8 cellular contexts compared by ENCODE assay signal in the genomic region with DNA sequence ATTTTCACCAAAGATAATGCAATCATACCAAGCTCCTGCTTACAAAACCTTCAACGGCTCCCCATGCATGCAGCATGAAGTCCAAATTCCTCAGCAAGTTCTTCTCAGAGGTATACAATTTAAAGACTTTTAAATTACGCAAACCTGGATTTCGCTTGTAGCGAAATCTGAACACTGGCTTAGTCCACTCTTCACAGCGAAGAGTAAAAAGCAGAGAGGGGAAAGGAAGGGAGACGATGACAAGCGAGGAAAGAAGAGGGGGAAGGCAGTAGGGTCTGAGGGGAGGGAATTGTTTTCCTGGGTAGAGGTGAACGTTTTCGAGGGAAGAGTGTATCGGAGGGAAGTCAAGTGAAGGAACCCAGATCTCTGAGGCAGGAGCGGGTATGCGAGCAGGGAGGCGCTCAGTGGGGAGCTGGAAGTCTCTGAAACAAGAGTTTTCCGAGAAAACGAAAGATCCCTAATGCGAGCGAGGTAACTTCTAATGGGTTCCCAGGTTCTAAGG. TPM values are rescaled to one million over a fixed set of nuclear protein-coding genes. Genes with fewer than 3 reads are reported as not detected.
DNase-seq lines count a peak whose midpoint lies in the region; ATAC-seq, FAIRE-seq and TF ChIP-seq lines count a peak whose summit lies in the region.

No MANE protein-coding gene starts in this region.

- H3K27me3 ChIP-seq in keratinocyte (ENCODE audit: control insufficient read depth, extremely low read depth, insufficient read depth, low read length) (no peaks in the 10 kb centered on the region), thyroid gland (no peaks in the 10 kb centered on the region)

- H3K4me3 ChIP-seq in astrocyte of the spinal cord (ENCODE audit: low read depth, low read length) (peak overlapping the region; percentile 80), keratinocyte (ENCODE audit: control insufficient read depth in 2 of 3, extremely low read depth in 1 of 3, insufficient read depth in 2 of 3, low read depth in 1 of 3, low read length in 3 of 3) (peak overlapping the region; percentile 80 to 89 (median 81)), thyroid gland (replicated peaks in 1 of 3) (peak overlapping the region; percentile 63 to 71 (median 70))

- 2 to 3% methylated on average over 17 of the region's 17 CpGs for WGBS in thyroid gland, 2 donors

- H3K79me2 ChIP-seq in keratinocyte (ENCODE audit: control insufficient read depth, insufficient read depth, low read length), result no peaks in the 10 kb centered on the region

- FAIRE-seq in keratinocyte (lab: Jason Lieb, UNC) (no peak), HTR-8/SVneo (lab: Jason Lieb, UNC) (no peak)

- intact Hi-C loops in thyroid gland (cut with DNase I), result loop anchor here (5.0 kb wide), 1 partner anchor 188 kb away; no protein-coding TSS in a partner anchor

- peak overlapping the region; percentile 94 for H2AFZ ChIP-seq in keratinocyte (ENCODE audit: control insufficient read depth, low read length)

- H3K27ac ChIP-seq in keratinocyte (ENCODE audit: control insufficient read depth, insufficient read depth, low read length) (peak overlapping the region; percentile 68), thyroid gland (peak overlapping the region in 2 of 3 donors; percentile 58 to 73)

- peak overlapping the region; percentile 77 for H3K9ac ChIP-seq in keratinocyte (ENCODE audit: control insufficient read depth, extremely low read depth, insufficient read depth, low read length)

- H3K9me1 ChIP-seq in keratinocyte (ENCODE audit: control insufficient read depth, extremely low read depth, insufficient read depth, low read length), result no peaks in the 10 kb centered on the region

- DNase-seq in DMS53 (lab: John Stamatoyannopoulos, UW) (peak; percentile 61), DMS53 treated with DMSO at 0.1 percent for 48 hours (lab: John Stamatoyannopoulos, UW; ENCODE audit: unreplicated experiment) (no peak), astrocyte of the spinal cord (ENCODE audit: low read depth, low spot score) (peak; percentile 39), keratinocyte (ENCODE audit: low read depth, low spot score) (no peak), thyroid gland (peak in 1 of 2 donors; percentile 12), NCI-H187 treated with DMSO at 0.1 percent for 48 hours (lab: John Stamatoyannopoulos, UW) (no peak), HTR-8/SVneo (ENCODE audit: insufficient read length, low spot score) (no peak)

- H3K9me3 ChIP-seq in keratinocyte (ENCODE audit: control insufficient read depth, low read depth, low read length) (no peaks in the 10 kb centered on the region), thyroid gland (no peaks in the 10 kb centered on the region)

- H3K36me3 ChIP-seq in keratinocyte (ENCODE audit: control insufficient read depth in 2 of 2, extremely low read depth in 1 of 2, insufficient read depth in 2 of 2, low read length in 2 of 2) (no peaks in the 10 kb centered on the region), thyroid gland (no peaks in the 10 kb centered on the region)

- no peaks in the 10 kb centered on the region for H4K20me1 ChIP-seq in keratinocyte (ENCODE audit: control insufficient read depth, extremely low read depth, insufficient read depth, low read length)

- in situ Hi-C loops in astrocyte of the spinal cord (cut with HindIII; ENCODE audit: low sequenced_read_pairs), result no loop called here

- no peak for TF ChIP-seq POLR2A in thyroid gland (IDR thresholded peaks at IDR 0.05)

- dilution Hi-C loops in keratinocyte (cut with MboI; ENCODE audit: extremely low pct_ligation_motif_present, low sequenced_read_pairs), result no loop called here

- TF ChIP-seq CTCF in astrocyte of the spinal cord (IDR thresholded peaks at IDR 0.05; ENCODE audit: low read depth, low read length) (no peak), keratinocyte (optimal IDR thresholded peaks at IDR 0.05 in 1 of 3, IDR thresholded peaks at IDR 0.05 in 1 of 3, conservative IDR thresholded peaks at IDR 0.05 in 1 of 3; ENCODE audit: extremely low read depth in 1 of 3, insufficient read depth in 2 of 3, low read length in 3 of 3) (no peak), thyroid gland (IDR thresholded peaks at IDR 0.05) (no peak)

- peak overlapping the region; percentile 99 for H3K4me2 ChIP-seq in keratinocyte (ENCODE audit: control insufficient read depth, extremely low read depth, insufficient read depth, low read depth, low read length)

- H3K4me1 ChIP-seq in keratinocyte (ENCODE audit: control insufficient read depth, extremely low read depth, insufficient read depth, low read length), result peaks cover 12% of the 10 kb centered on the region
- H3K4me1 ChIP-seq in thyroid gland, result peaks cover 0 to 5% of the 10 kb centered on the region in 2 donors

- ATAC-seq in GM19023 (IDR thresholded peaks at IDR 0.05; ENCODE audit: unreplicated experiment), result no peak

RNA-seq across cellular contexts. Expression of a gene that starts 0.8 kb away (rescaled TPM):
- 2.0 to 3.5 TPM (median 2.2 TPM) in 3 replicates for polyA plus RNA-seq in keratinocyte
- polyA plus RNA-seq in keratinocyte (2011; ENCODE audit: low read depth), result 1.4 TPM
- polyA plus RNA-seq in keratinocyte (2011; cell fraction: cytosol; rRNA removed), result 1.8 and 2.1 TPM in 2 replicates
- 2.5 and 3.2 TPM in 2 replicates for polyA plus RNA-seq in keratinocyte (2011; cell fraction: nucleus; rRNA removed)
- polyA plus RNA-seq in keratinocyte (2012; ENCODE audit: low replicate concordance), result 1.1 and 3.6 TPM in 2 replicates
- 1.7 to 2.8 TPM (median 1.9 TPM) in 3 replicates for polyA minus RNA-seq in keratinocyte
- 0.96 TPM for polyA minus RNA-seq in keratinocyte (2011; cell fraction: cytosol; rRNA and poly(A)+ RNA removed)
- 0.63 and 1.5 TPM in 2 replicates for polyA minus RNA-seq in keratinocyte (2011; cell fraction: nucleus; rRNA and poly(A)+ RNA removed)
- total RNA-seq in thyroid gland, result 1 to 10 TPM; 4.8 to 5.7 (median 5.5) TPM

RNA-seq across cellular contexts. Expression of a gene that starts 9.7 kb away (rescaled TPM):
- 1.7 to 2.2 TPM (median 1.9 TPM) in 3 replicates for polyA plus RNA-seq in keratinocyte
- polyA plus RNA-seq in keratinocyte (2011; ENCODE audit: low read depth), result 0.54 TPM
- polyA plus RNA-seq in keratinocyte (2011; cell fraction: cytosol; rRNA removed), result 1.4 and 1.5 TPM in 2 replicates
- 3.1 and 4.6 TPM in 2 replicates for polyA plus RNA-seq in keratinocyte (2011; cell fraction: nucleus; rRNA removed)
- 1.3 and 2.2 TPM in 2 replicates for polyA plus RNA-seq in keratinocyte (2012; ENCODE audit: low replicate concordance)
- polyA minus RNA-seq in keratinocyte, result 0.73 to 4.3 TPM (median 1.2 TPM) in 3 replicates
- polyA minus RNA-seq in keratinocyte (2011; cell fraction: cytosol; rRNA and poly(A)+ RNA removed), result not detected
- polyA minus RNA-seq in keratinocyte (2011; cell fraction: nucleus; rRNA and poly(A)+ RNA removed), result 0.42 and 1.7 TPM in 2 replicates
- 1 to 10 TPM in 2 of 4 donors, under 1 TPM in 2; 0.40 to 1.7 (median 1.0) TPM for total RNA-seq in thyroid gland

RNA-seq across cellular contexts. Expression of a gene that starts 9.9 kb away (rescaled TPM):
- polyA plus RNA-seq in keratinocyte, result 4.7 to 7.6 TPM (median 5.7 TPM) in 3 replicates
- polyA plus RNA-seq in keratinocyte (2011; ENCODE audit: low read depth), result 2.1 TPM
- polyA plus RNA-seq in keratinocyte (2011; cell fraction: cytosol; rRNA removed), result 5.5 and 5.9 TPM in 2 replicates
- polyA plus RNA-seq in keratinocyte (2011; cell fraction: nucleus; rRNA removed), result 3.3 and 4.3 TPM in 2 replicates
- polyA plus RNA-seq in keratinocyte (2012; ENCODE audit: low replicate concordance), result 2.8 and 7.4 TPM in 2 replicates
- 14.3 to 28.3 TPM (median 15.1 TPM) in 3 replicates for polyA minus RNA-seq in keratinocyte
- polyA minus RNA-seq in keratinocyte (2011; cell fraction: cytosol; rRNA and poly(A)+ RNA removed), result 8.8 TPM
- polyA minus RNA-seq in keratinocyte (2011; cell fraction: nucleus; rRNA and poly(A)+ RNA removed), result 4.6 and 5.9 TPM in 2 replicates
- 1 to 10 TPM; 1.3 to 5.9 (median 5.0) TPM for total RNA-seq in thyroid gland

RNA-seq across cellular contexts. Expression of a gene that starts 31.5 kb away (rescaled TPM):
- polyA plus RNA-seq in keratinocyte, result 938 to 1,251 TPM (median 971 TPM) in 3 replicates
- 153 TPM for polyA plus RNA-seq in keratinocyte (2011; ENCODE audit: low read depth)
- polyA plus RNA-seq in keratinocyte (2011; cell fraction: cytosol; rRNA removed), result 809 and 1,377 TPM in 2 replicates
- 627 and 714 TPM in 2 replicates for polyA plus RNA-seq in keratinocyte (2011; cell fraction: nucleus; rRNA removed)
- polyA plus RNA-seq in keratinocyte (2012; ENCODE audit: low replicate concordance), result 700 and 1,019 TPM in 2 replicates
- polyA minus RNA-seq in keratinocyte, result 118 to 575 TPM (median 465 TPM) in 3 replicates
- polyA minus RNA-seq in keratinocyte (2011; cell fraction: cytosol; rRNA and poly(A)+ RNA removed), result 327 TPM
- polyA minus RNA-seq in keratinocyte (2011; cell fraction: nucleus; rRNA and poly(A)+ RNA removed), result 168 and 248 TPM in 2 replicates
- 1,000 to 10,000 TPM in 2 of 4 donors, 100 to 1,000 TPM in 2; 872 to 1,202 (median 1,015) TPM for total RNA-seq in thyroid gland

Comparison
In these comparisons a context has a peak if more than half of its experiments do, and no peak if none do; other contexts are left out.
1. DNase-seq: peak in DMS53 (single experiment) and astrocyte of the spinal cord (single experiment); none in DMS53 treated with DMSO at 0.1 percent for 48 hours (single experiment), keratinocyte (single experiment), NCI-H187 treated with DMSO at 0.1 percent for 48 hours (single experiment) and HTR-8/SVneo (single experiment).
2. Peak in every context shown above with its lines, with median percentiles within 50 percentile points of each other: H3K4me3 ChIP-seq.